10 cellular contexts compared by ENCODE assay signal in the genomic region with DNA sequence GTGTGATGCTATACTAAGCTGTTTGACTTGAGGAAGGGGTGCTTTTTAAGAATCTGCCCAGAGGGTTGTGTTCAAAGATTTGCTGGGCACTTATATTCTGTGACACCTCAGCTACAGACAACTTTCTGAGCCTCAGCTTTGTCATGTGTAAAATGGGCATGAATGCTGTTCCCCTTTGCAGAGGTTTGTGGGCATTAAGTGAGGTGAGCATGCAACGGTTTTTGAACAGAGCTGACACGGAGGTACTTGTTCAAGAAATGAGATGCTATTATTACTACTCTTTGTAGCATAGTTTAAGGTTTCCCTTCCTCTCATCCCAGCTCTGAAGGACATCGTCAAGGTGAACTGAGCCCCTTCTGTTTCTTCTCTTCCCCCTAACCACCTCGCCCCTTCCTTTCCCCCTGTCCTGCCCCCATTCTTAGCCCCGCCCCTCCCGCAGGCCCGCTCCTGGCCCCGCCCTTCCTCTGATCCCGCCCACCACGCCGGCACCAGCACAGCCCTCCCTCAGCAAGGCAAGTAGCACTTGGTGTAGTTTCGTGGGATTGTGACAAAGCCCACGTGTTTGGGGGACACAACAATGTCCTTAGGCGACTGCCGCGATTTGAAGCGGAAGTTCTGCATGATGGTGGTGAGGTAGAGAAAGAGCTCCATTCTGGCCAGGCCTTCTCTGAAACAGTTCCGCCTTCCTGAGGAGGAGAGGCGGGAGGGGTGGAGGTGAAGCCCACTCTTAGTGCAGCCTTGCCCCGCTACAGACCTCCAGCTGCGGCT. TPM values are rescaled to one million over a fixed set of nuclear protein-coding genes. Genes with fewer than 3 reads are reported as not detected.
DNase-seq lines count a peak whose midpoint lies in the region; ATAC-seq and TF ChIP-seq lines count a peak whose summit lies in the region.
"Had no signal": no experiment of that assay in that cellular context is flagged by ENCODE, and none has a peak within 500 bp of the region (broad histone marks: within the 10 kb centered on the region; RNA-seq: fewer than 3 reads in every experiment).

No MANE protein-coding gene starts in this region.

- no peak overlapping the region for H2AK5ac ChIP-seq in mesenchymal stem cell (ENCODE audit: low read length, severe bottlenecking)

- H3K36me3 Mint-ChIP-seq in activated T-cell treated with anti-CD3 and anti-CD28 coated beads, Interleukin-2, amount 50 U/mL, for 72 hours (ENCODE audit: insufficient read depth in 2 of 2), result peaks cover 0 to 3% of the 10 kb centered on the region in 2 donors
- H3K36me3 Mint-ChIP-seq: brain had no signal

- H4K8ac ChIP-seq in mesenchymal stem cell (ENCODE audit: low read length), result no peak overlapping the region

- no peak overlapping the region for H3K23ac ChIP-seq in mesenchymal stem cell (ENCODE audit: low read length in 2 of 2)

- peaks cover 21% of the 10 kb centered on the region for H3K27me3 Mint-ChIP-seq in activated T-cell treated with anti-CD3 and anti-CD28 coated beads, Interleukin-2, amount 50 U/mL, for 72 hours (ENCODE audit: low read depth)
- H3K27me3 Mint-ChIP-seq in stimulated activated naive CD8-positive, alpha-beta T cell treated with anti-CD3 and anti-CD28 coated beads, Interleukin-15, amount 100 ng/mL, for 72 hours, result peaks cover 20% of the 10 kb centered on the region

- H3K4me3 ChIP-seq in mesenchymal stem cell (ENCODE audit: insufficient read depth in 1 of 2, low read depth in 1 of 2, low read length in 2 of 2), result peak overlapping the region in 1 of 2 experiments; percentile 67
- H3K4me3 ChIP-seq in WERI-Rb-1 (ENCODE audit: low read depth, low read length), result no peak overlapping the region

- no peak overlapping the region for H2BK120ac ChIP-seq in mesenchymal stem cell (ENCODE audit: low read depth, low read length)

- peak; percentile 73 to 80 for ATAC-seq in activated T-cell treated with anti-CD3 and anti-CD28 coated beads, Interleukin-2, amount 50 U/mL, for 72 hours (replicated peaks in 1 of 2)
- peak; percentile 88 for ATAC-seq in stimulated activated naive CD8-positive, alpha-beta T cell treated with anti-CD3 and anti-CD28 coated beads, Interleukin-15, amount 100 ng/mL, for 72 hours
- ATAC-seq in GM19328 (IDR thresholded peaks at IDR 0.05; ENCODE audit: unreplicated experiment), result no peak

- H2AFZ ChIP-seq in mesenchymal stem cell (ENCODE audit: low read depth, low read length), result peak overlapping the region; percentile 63

- peaks cover 10% of the 10 kb centered on the region for H3K4me1 Mint-ChIP-seq in activated T-cell treated with anti-CD3 and anti-CD28 coated beads, Interleukin-2, amount 50 U/mL, for 72 hours (ENCODE audit: low read depth)
- H3K4me1 Mint-ChIP-seq in stimulated activated naive CD8-positive, alpha-beta T cell treated with anti-CD3 and anti-CD28 coated beads, Interleukin-15, amount 100 ng/mL, for 72 hours, result peaks cover 19% of the 10 kb centered on the region
- H3K4me1 Mint-ChIP-seq: brain had no signal

- H2BK15ac ChIP-seq in mesenchymal stem cell (ENCODE audit: low read depth, poor library complexity, severe bottlenecking), result no peak overlapping the region

- H3K9me3 ChIP-seq in mesenchymal stem cell (ENCODE audit: control insufficient read depth, low read length) (no peaks in the 10 kb centered on the region), WERI-Rb-1 (ENCODE audit: severe bottlenecking) (peaks cover 9% of the 10 kb centered on the region)

- H2BK12ac ChIP-seq in mesenchymal stem cell (ENCODE audit: low read length in 2 of 2), result no peak overlapping the region

- H3K14ac ChIP-seq in mesenchymal stem cell (ENCODE audit: low read length in 2 of 2), result no peak overlapping the region

- H3K4me3 Mint-ChIP-seq in activated T-cell treated with anti-CD3 and anti-CD28 coated beads, Interleukin-2, amount 50 U/mL, for 72 hours, result peak overlapping the region; percentile 47 to 72
- H3K4me3 Mint-ChIP-seq in stimulated activated naive CD8-positive, alpha-beta T cell treated with anti-CD3 and anti-CD28 coated beads, Interleukin-15, amount 100 ng/mL, for 72 hours, result peak overlapping the region; percentile 77 to 82

- H4K91ac ChIP-seq in mesenchymal stem cell (ENCODE audit: low read length), result no peak overlapping the region

- H3K4me1 ChIP-seq in mesenchymal stem cell (ENCODE audit: control insufficient read depth, insufficient read depth, low read depth, low read length), result no peaks in the 10 kb centered on the region

- H2BK5ac ChIP-seq in mesenchymal stem cell (ENCODE audit: low read depth, low read length, poor library complexity, severe bottlenecking), result no peak overlapping the region

- WGBS in mesenchymal stem cell, result 32% methylated on average over 15 of the region's 21 CpGs

- no peak for TF ChIP-seq CTCF in WERI-Rb-1 (IDR thresholded peaks at IDR 0.05; ENCODE audit: low read depth, low read length)

- peak; percentile 23 for DNase-seq in SK-MEL-5 (ENCODE audit: low read depth, low spot score)
- peak; percentile 59 to 62 for DNase-seq in activated T-cell treated with anti-CD3 and anti-CD28 coated beads, Interleukin-2, amount 50 U/mL, for 72 hours
- DNase-seq in mesenchymal stem cell, result no peak
- DNase-seq in stimulated activated naive CD8-positive, alpha-beta T cell treated with anti-CD3 and anti-CD28 coated beads, Interleukin-15, amount 100 ng/mL, for 72 hours, result peak; percentile 33 to 58
- no peak for DNase-seq in WERI-Rb-1
- no peak for DNase-seq in NCI-H146 (lab: John Stamatoyannopoulos, UW)
- no peak for DNase-seq in T1000 (lab: John Stamatoyannopoulos, UW)
- DNase-seq: NCI-H1930 had no signal

- H3K18ac ChIP-seq in mesenchymal stem cell (ENCODE audit: low read depth in 1 of 2, low read length in 2 of 2), result no peak overlapping the region

- H3K36me3 ChIP-seq in mesenchymal stem cell (ENCODE audit: control insufficient read depth in 1 of 2, insufficient read depth in 2 of 2, low read depth in 1 of 2, low read length in 2 of 2) (no peaks in the 10 kb centered on the region), WERI-Rb-1 (no peaks in the 10 kb centered on the region)

- no peak overlapping the region for H3K4ac ChIP-seq in mesenchymal stem cell (ENCODE audit: low read depth in 1 of 2, low read length in 2 of 2)

- H3K27me3 ChIP-seq in mesenchymal stem cell (ENCODE audit: control insufficient read depth in 1 of 2, insufficient read depth in 1 of 2, low read length in 2 of 2) (peaks cover 5 to 28% of the 10 kb centered on the region in 2 experiments), WERI-Rb-1 (ENCODE audit: insufficient read depth, low read depth, severe bottlenecking) (no peaks in the 10 kb centered on the region)

- in situ Hi-C loops in SK-MEL-5 (cut with HindIII; ENCODE audit: low pct_unique_long_range_greater_than_20kb, low sequenced_read_pairs), result no loop called here

- peaks cover 0 to 2% of the 10 kb centered on the region in 2 donors for H3K9me3 Mint-ChIP-seq in activated T-cell treated with anti-CD3 and anti-CD28 coated beads, Interleukin-2, amount 50 U/mL, for 72 hours
- peaks cover 0 to under 1% of the 10 kb centered on the region in 2 donors for H3K9me3 Mint-ChIP-seq in stimulated activated naive CD8-positive, alpha-beta T cell treated with anti-CD3 and anti-CD28 coated beads, Interleukin-15, amount 100 ng/mL, for 72 hours

- H3K79me1 ChIP-seq in mesenchymal stem cell (replicated peaks; ENCODE audit: low read length, poor library complexity, severe bottlenecking), result no peaks in the 10 kb centered on the region

- no peak overlapping the region for H3K9ac ChIP-seq in mesenchymal stem cell (ENCODE audit: low read length)

- H3K27ac ChIP-seq in mesenchymal stem cell (ENCODE audit: low read length, poor library complexity, severe bottlenecking) (no peak overlapping the region), WERI-Rb-1 (no peak overlapping the region)

- H3K4me2 ChIP-seq in mesenchymal stem cell (ENCODE audit: low read length, poor library complexity, severe bottlenecking), result no peak overlapping the region

- H3K27ac Mint-ChIP-seq in activated T-cell treated with anti-CD3 and anti-CD28 coated beads, Interleukin-2, amount 50 U/mL, for 72 hours, result no peak overlapping the region
- H3K27ac Mint-ChIP-seq in stimulated activated naive CD8-positive, alpha-beta T cell treated with anti-CD3 and anti-CD28 coated beads, Interleukin-15, amount 100 ng/mL, for 72 hours, result peak overlapping the region in 1 of 2 donors; percentile 82
- H3K27ac Mint-ChIP-seq: brain had no signal

RNA-seq across cellular contexts. Expression of a gene that starts 26.1 kb away (rescaled TPM):
- not detected in 2 replicates for total RNA-seq in SK-MEL-5 (2014; rRNA removed; shearing (Covaris generic))
- not detected in 2 replicates for polyA plus RNA-seq in SK-MEL-5 (2015; cell fraction: cytosol; rRNA removed)
- not detected in 2 replicates for polyA plus RNA-seq in SK-MEL-5 (2015; cell fraction: nucleus; rRNA removed)
- not detected for total RNA-seq in activated T-cell treated with anti-CD3 and anti-CD28 coated beads, Interleukin-2, amount 50 U/mL, for 72 hours
- polyA plus RNA-seq in mesenchymal stem cell (2013, experiment 1 of 2), result not detected
- polyA plus RNA-seq in mesenchymal stem cell (2013, experiment 2 of 2), result not detected

RNA-seq across cellular contexts. Expression of a gene that starts 57.9 kb away (rescaled TPM):
- not detected in 2 replicates for total RNA-seq in SK-MEL-5 (2014; rRNA removed; shearing (Covaris generic))
- not detected in 2 replicates for polyA plus RNA-seq in SK-MEL-5 (2015; cell fraction: cytosol; rRNA removed)
- not detected in 2 replicates for polyA plus RNA-seq in SK-MEL-5 (2015; cell fraction: nucleus; rRNA removed)
- not detected for total RNA-seq in activated T-cell treated with anti-CD3 and anti-CD28 coated beads, Interleukin-2, amount 50 U/mL, for 72 hours
- polyA plus RNA-seq in mesenchymal stem cell (2013, experiment 1 of 2), result not detected
- polyA plus RNA-seq in mesenchymal stem cell (2013, experiment 2 of 2), result not detected

Comparison
In these comparisons a context has a peak if more than half of its experiments do, and no peak if none do; other contexts are left out.
1. DNase-seq: peak in SK-MEL-5 (single experiment), activated T-cell treated with anti-CD3 and anti-CD28 coated beads, Interleukin-2, amount 50 U/mL, for 72 hours (2 of 2) and stimulated activated naive CD8-positive, alpha-beta T cell treated with anti-CD3 and anti-CD28 coated beads, Interleukin-15, amount 100 ng/mL, for 72 hours (2 of 2); none in mesenchymal stem cell (single experiment), WERI-Rb-1 (single experiment), NCI-H146 (single experiment) and T1000 (single experiment).